ENCODE assay signal across 9 cellular contexts in the genomic region with DNA sequence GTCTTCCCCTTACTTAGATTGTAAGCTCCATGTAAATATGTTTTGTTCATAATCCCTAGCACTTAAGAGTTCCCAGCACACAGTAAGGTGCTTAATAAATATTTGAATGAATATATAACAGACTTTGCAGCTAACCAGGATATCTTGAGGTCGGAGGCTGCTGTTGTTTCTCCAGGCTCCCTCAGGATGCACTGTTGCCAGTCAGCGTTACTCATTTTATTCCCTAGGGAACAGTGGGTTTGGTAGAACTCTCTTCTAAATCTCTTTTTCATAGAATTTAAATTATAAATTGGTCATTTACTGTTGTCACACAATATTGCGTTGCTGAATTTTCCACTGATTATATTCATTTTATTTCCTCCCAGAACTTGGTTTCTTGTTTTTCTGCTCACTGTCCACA. TPM values are rescaled to one million over a fixed set of nuclear protein-coding genes. Genes with fewer than 3 reads are reported as not detected.
DNase-seq lines count a peak whose midpoint lies in the region; TF ChIP-seq lines count a peak whose summit lies in the region.
"Had no signal": no experiment of that assay in that cellular context is flagged by ENCODE, and none has a peak within 500 bp of the region (broad histone marks: within the 10 kb centered on the region; RNA-seq: fewer than 3 reads in every experiment).

No MANE protein-coding gene starts in this region.

- H3K27ac ChIP-seq in Peyer's patch (peak overlapping the region in 3 of 4 donors; percentile 96 to 99 (median 98)), esophagus muscularis mucosa (replicated peaks in 1 of 4) (peak overlapping the region; percentile 94 to 99 (median 97))

- TF ChIP-seq EP300 in esophagus muscularis mucosa (IDR thresholded peaks at IDR 0.05): no peak

- no peak for TF ChIP-seq POLR2A in Peyer's patch (IDR thresholded peaks at IDR 0.05)
- no peak for TF ChIP-seq POLR2A in esophagus muscularis mucosa (IDR thresholded peaks at IDR 0.05; ENCODE audit: low read depth)

- H3K9me3 ChIP-seq in Peyer's patch (no peaks in the 10 kb centered on the region), esophagus muscularis mucosa (no peaks in the 10 kb centered on the region)

- TF ChIP-seq CTCF in Peyer's patch (IDR thresholded peaks at IDR 0.05) (no peak), esophagus muscularis mucosa (IDR thresholded peaks at IDR 0.05) (no peak), retinal pigment epithelial cell (conservative IDR thresholded peaks at IDR 0.05; ENCODE audit: low read depth, low read length) (no peak)

- H3K27me3 ChIP-seq in Peyer's patch: no peaks in the 10 kb centered on the region
- H3K27me3 ChIP-seq in esophagus muscularis mucosa: no peaks in the 10 kb centered on the region

- WGBS in esophagus muscularis mucosa: 44% methylated on average over 3 of the region's 3 CpGs

- H3K4me1 ChIP-seq in Peyer's patch (peaks cover 0 to 17% (median 5%) of the 10 kb centered on the region in 4 donors), esophagus muscularis mucosa (peaks cover 26 to 31% (median 30%) of the 10 kb centered on the region in 4 donors)

- intact Hi-C loops in esophagus muscularis mucosa (cut with DNase I): loop anchor here (5.0 kb wide), 2 partner anchors 53 to 307 kb away; a partner anchor contains a TSS

- H3K4me3 ChIP-seq in GM08714 (ENCODE audit: low read length) (peak overlapping the region; percentile 89; the same call in 1 of the 2 replicates), Peyer's patch (peak overlapping the region in 3 of 4 donors; percentile 94 to 99 (median 98)), esophagus muscularis mucosa (peak overlapping the region; percentile 69 to 98 (median 82)), retinal pigment epithelial cell (ENCODE audit: low read length) (peak overlapping the region; percentile 68)

- H3K36me3 ChIP-seq in Peyer's patch: peaks cover 0 to 6% (median 0%) of the 10 kb centered on the region in 3 donors
- H3K36me3 ChIP-seq in esophagus muscularis mucosa: peaks cover 0 to 6% (median 5%) of the 10 kb centered on the region in 4 donors

- DNase-seq in Peyer's patch (no peak), esophagus muscularis mucosa (ENCODE audit: extremely low spot score) (no peak), retinal pigment epithelial cell (ENCODE audit: low read depth) (no peak), NCI-H1436 (lab: John Stamatoyannopoulos, UW) (no peak), NCI-H2029 (lab: John Stamatoyannopoulos, UW) (no peak), SKM-1 treated with dmso at 0.1 percent for 144 hours (lab: John Stamatoyannopoulos, UW; ENCODE audit: unreplicated experiment) (no peak)
- DNase-seq in activated effector memory CD4-positive, alpha-beta T cell treated with Interleukin-2 at 50 U/mL for 16 hours: no peak
- DNase-seq: stimulated activated CD4-positive, alpha-beta T cell treated with anti-CD3 and anti-CD28 coated beads, Interleukin-4, amount 100 ng/mL, for 1 hour had no signal

RNA-seq across cellular contexts. Expression of a gene that starts 1.0 kb away (rescaled TPM):
- 100 to 1,000 TPM; 107 to 158 (median 142) TPM for total RNA-seq in Peyer's patch
- 100 to 1,000 TPM in 3 of 4 donors, 10 to 100 TPM in 1; 99.9 to 152 (median 103) TPM for total RNA-seq in esophagus muscularis mucosa

RNA-seq across cellular contexts. Expression of a gene that starts 54.9 kb away (rescaled TPM):
- total RNA-seq in Peyer's patch (10 to 100 TPM; 13.3 to 56.9 (median 24.2) TPM), esophagus muscularis mucosa (10 to 100 TPM; 19.9 to 27.2 (median 20.6) TPM)
